ENCODE assay signal across 8 cellular contexts in the genomic region with DNA sequence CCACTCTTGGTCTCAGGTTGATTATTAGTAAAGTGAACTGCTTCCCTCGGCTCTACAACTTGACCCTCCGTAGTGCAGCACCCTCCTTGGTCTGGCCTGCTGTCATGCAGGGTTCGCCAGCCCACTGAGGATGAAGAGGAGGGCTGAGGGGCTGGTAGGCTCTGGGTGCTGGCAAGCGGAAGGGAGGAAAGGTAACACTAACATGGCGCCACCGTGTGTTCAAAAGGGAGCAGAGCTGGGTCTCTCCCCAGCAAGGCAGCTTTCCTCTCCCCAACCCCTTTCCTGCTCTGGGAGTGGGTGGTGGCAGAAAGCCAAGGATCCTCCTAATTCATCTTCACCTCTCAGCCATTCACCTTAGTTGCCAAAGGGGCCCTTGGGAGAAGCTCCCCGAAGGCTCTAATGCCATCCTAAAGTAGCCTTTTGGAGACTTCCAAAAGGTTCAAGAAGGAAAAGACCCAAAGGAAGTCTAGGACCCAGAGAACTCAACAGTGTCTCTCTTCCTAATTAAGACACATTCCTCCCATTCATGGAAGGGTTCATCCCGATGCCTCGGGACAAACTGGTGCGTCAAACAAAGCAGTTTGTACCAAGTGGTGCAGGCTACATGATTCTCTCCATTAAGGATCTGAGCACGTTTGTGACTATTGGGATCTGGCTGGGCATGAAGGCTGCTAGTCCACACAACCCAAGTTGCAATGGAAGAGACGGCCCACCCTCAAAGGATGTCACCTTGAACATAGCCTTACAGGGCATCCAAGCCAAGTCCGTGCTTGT.
DNase-seq lines count a peak whose midpoint lies in the region; ATAC-seq and TF ChIP-seq lines count a peak whose summit lies in the region.

No MANE protein-coding gene starts in this region.

- H3K4me1 ChIP-seq in DND-41 (ENCODE audit: insufficient read depth, low read length) (peaks cover 8% of the 10 kb centered on the region; the same call in 1 of the 2 replicates), mucosa of descending colon (ENCODE audit: low read depth) (peaks cover 10% of the 10 kb centered on the region)

- H3K9ac ChIP-seq in DND-41 (ENCODE audit: low read depth, low read length), result no peak overlapping the region

- H3K4me2 ChIP-seq in DND-41 (ENCODE audit: insufficient read depth, low read length), result no peak overlapping the region

- H3K36me3 ChIP-seq in DND-41 (ENCODE audit: insufficient read depth, low read length) (peaks cover 8% of the 10 kb centered on the region; the same call in 1 of the 2 replicates), mucosa of descending colon (ENCODE audit: low read depth) (no peaks in the 10 kb centered on the region)

- no peaks in the 10 kb centered on the region for H3K27me3 ChIP-seq in DND-41 (ENCODE audit: insufficient read depth, low read length, poor library complexity)

- H4K20me1 ChIP-seq in DND-41 (ENCODE audit: insufficient read depth, low read length), result peaks cover 4% of the 10 kb centered on the region; the same call in 1 of the 2 replicates

- H3K27ac ChIP-seq in DND-41 (ENCODE audit: low read length), result no peak overlapping the region

- H3K4me3 ChIP-seq in DND-41 (ENCODE audit: low read depth in 1 of 2, low read length in 2 of 2) (no peak overlapping the region), mucosa of descending colon (no peak overlapping the region)

- H3K27ac Mint-ChIP-seq in activated CD8-positive, alpha-beta T cell treated with anti-CD3 and anti-CD28 coated beads for 36 hours, result no peak overlapping the region

- ATAC-seq in DND-41 (ENCODE audit: insufficient read depth, low read depth) (peak; percentile 89), HG03354 (IDR thresholded peaks at IDR 0.05; ENCODE audit: poor library complexity, severe bottlenecking, unreplicated experiment) (peak; percentile 66), mucosa of descending colon (peak; percentile 71), GM18861 (IDR thresholded peaks at IDR 0.05; ENCODE audit: unreplicated experiment) (no peak)
- peak; percentile 94 for ATAC-seq in activated CD8-positive, alpha-beta T cell treated with anti-CD3 and anti-CD28 coated beads for 36 hours

- POLR2A ChIA-PET in activated CD8-positive, alpha-beta T cell treated with anti-CD3 and anti-CD28 coated beads for 36 hours (lab: Charles Lee), result interaction anchor here (1.1 to 3.7 kb wide), 4 partner anchors 9 to 194 kb away, joined by 3 to 14 read pairs (median 4); partner anchors contain the start of gene TOB1

- peaks cover 2% of the 10 kb centered on the region for H3K4me1 Mint-ChIP-seq in activated CD8-positive, alpha-beta T cell treated with anti-CD3 and anti-CD28 coated beads for 36 hours (ENCODE audit: low read depth)

- no peaks in the 10 kb centered on the region for H3K27me3 Mint-ChIP-seq in activated CD8-positive, alpha-beta T cell treated with anti-CD3 and anti-CD28 coated beads for 36 hours

- CTCF ChIA-PET in activated CD8-positive, alpha-beta T cell treated with anti-CD3 and anti-CD28 coated beads for 36 hours (lab: Charles Lee), result interaction anchor here (0.6 to 8.6 kb wide), 28 partner anchors 9 to 198 kb away, joined by 3 to 132 read pairs (median 4); partner anchors contain the start of genes NME1 and TOB1

- TF ChIP-seq CTCF in DND-41 (IDR thresholded peaks at IDR 0.05; ENCODE audit: borderline replicate concordance, extremely low read depth, low read length, poor library complexity, severe bottlenecking) (peak; percentile 86), mucosa of descending colon (IDR thresholded peaks at IDR 0.05) (peak; percentile 64)
- peak; percentile 79 for TF ChIP-seq CTCF in activated CD8-positive, alpha-beta T cell treated with anti-CD3 and anti-CD28 coated beads for 36 hours (IDR thresholded peaks at IDR 0.05)

- DNase-seq in DND-41, result peak; percentile 65
- DNase-seq in NCI-H69 (lab: John Stamatoyannopoulos, UW), result peak; percentile 92
- DNase-seq in activated CD8-positive, alpha-beta T cell treated with anti-CD3 and anti-CD28 coated beads for 36 hours, result peak; percentile 76
- peak; percentile 56 for DNase-seq in effector CD4-positive, alpha-beta T cell
- DNase-seq in mucosa of descending colon, result peak in 2 of 3 donors; percentile 72 to 81
- peak; percentile 29 to 33 for DNase-seq in stimulated activated CD8-positive, alpha-beta memory T cell treated with anti-CD3 and anti-CD28 coated beads, Interleukin-7, amount 100 ng/mL, for 4 hours (ENCODE audit: low read depth in 2 of 2)

- no peaks in the 10 kb centered on the region for H3K9me3 Mint-ChIP-seq in activated CD8-positive, alpha-beta T cell treated with anti-CD3 and anti-CD28 coated beads for 36 hours

- no peak overlapping the region for H2AFZ ChIP-seq in DND-41 (ENCODE audit: low read depth, low read length)

- no peak overlapping the region for H3K4me3 Mint-ChIP-seq in activated CD8-positive, alpha-beta T cell treated with anti-CD3 and anti-CD28 coated beads for 36 hours

- no peaks in the 10 kb centered on the region for H3K36me3 Mint-ChIP-seq in activated CD8-positive, alpha-beta T cell treated with anti-CD3 and anti-CD28 coated beads for 36 hours (ENCODE audit: low read depth)

- intact Hi-C loops in activated CD8-positive, alpha-beta T cell treated with anti-CD3 and anti-CD28 coated beads for 36 hours (cut with micrococcal nuclease), result loop anchor here (2.0 to 10.0 kb wide), 2 partner anchors 104 to 172 kb away; no protein-coding TSS in a partner anchor
- intact Hi-C loops in mucosa of descending colon (cut with DNase I, micrococcal nuclease), result loop anchor here in 1 of 2 donors (5.0 to 10.0 kb wide), 3 partner anchors 100 to 402 kb away; no protein-coding TSS in a partner anchor

- H3K79me2 ChIP-seq in DND-41 (ENCODE audit: insufficient read depth, low read length), result no peaks in the 10 kb centered on the region

- H3K9me3 ChIP-seq in DND-41 (ENCODE audit: insufficient read depth, low read length, severe bottlenecking) (no peaks in the 10 kb centered on the region), mucosa of descending colon (no peaks in the 10 kb centered on the region)

Comparison
In these comparisons a context has a peak if more than half of its experiments do, and no peak if none do; other contexts are left out.
1. DNase-seq: peak in every context shown above with its lines; median percentile 92 in NCI-H69; 76 in mucosa of descending colon; 76 in activated CD8-positive, alpha-beta T cell treated with anti-CD3 and anti-CD28 coated beads for 36 hours; 65 in DND-41; 56 in effector CD4-positive, alpha-beta T cell; 31 in stimulated activated CD8-positive, alpha-beta memory T cell treated with anti-CD3 and anti-CD28 coated beads, Interleukin-7, amount 100 ng/mL, for 4 hours.